Comparison of ENCODE assay signal across 1 cellular context in the genomic region with DNA sequence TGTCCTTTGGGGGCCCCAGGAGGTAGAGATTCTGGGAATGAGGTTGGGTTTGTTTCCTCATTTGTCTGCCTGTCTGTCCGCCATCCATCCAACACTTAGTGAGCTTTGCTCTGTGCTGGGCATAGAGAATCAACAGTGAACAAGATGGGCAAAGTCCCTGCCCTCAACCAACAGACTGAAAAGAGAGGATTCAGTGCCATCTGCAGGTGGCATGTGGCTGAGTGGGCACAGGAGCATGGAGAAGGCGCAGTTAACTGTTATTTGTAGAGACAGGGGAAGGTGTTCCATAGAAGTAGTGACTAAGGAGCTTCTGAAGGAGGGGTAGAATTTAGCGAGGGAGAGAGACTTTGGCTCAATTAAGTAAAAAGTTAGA.
A peak's percentile ranks its signal among the peaks of the same experiment; 100 is the strongest.
TF ChIP-seq lines count a peak whose summit lies in the region.

No MANE protein-coding gene starts in this region.

TF ChIP-seq in K562, 482 proteins besides CTCF, POLR2A, EP300 and RAD21:
- no peak for TF ChIP-seq C11orf30 (IDR thresholded peaks at IDR 0.05; ENCODE audit: low read depth)
- 0 out of 2 replicates have a peak, but pooled peaks have one; percentile 12 for TF ChIP-seq POLR2AphosphoS5 (IDR thresholded peaks at IDR 0.05; ENCODE audit: control insufficient read depth, insufficient read depth, low read depth, low read length)
